Comparison of ENCODE assay signal across 1 cellular context in the genomic region with DNA sequence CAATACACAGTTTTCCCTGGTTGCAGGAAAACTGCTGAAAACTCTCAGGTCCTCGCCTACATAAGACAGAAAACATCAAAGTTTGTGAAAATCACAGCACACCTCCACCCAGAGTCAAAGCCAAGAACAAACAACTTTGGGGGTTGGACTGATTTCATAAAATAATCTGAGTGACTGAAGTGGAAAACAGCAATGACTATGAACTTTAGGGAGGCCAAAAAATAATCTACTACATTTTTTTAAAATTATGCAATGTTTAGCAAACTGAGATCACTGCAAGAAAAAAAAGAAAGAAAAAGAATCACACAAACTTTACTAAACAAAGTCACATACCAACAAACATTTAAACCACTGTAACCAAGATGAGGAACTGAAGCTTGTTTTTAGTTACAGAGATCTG.
TF ChIP-seq lines count a peak whose summit lies in the region.

No MANE protein-coding gene starts in this region.

TF ChIP-seq in H1, 55 proteins besides CTCF, POLR2A, EP300 and RAD21:
- no peak for TF ChIP-seq RXRA (IDR thresholded peaks at IDR 0.05; ENCODE audit: insufficient read depth, low read depth, low read length)
